ENCODE assay signal across 17 cellular contexts in genomic region chrX:69130448-69130847, GRCh38.
"Had no signal": no experiment of that assay in that cellular context is flagged by ENCODE, and none has a peak within 500 bp of the region (broad histone marks: within the 10 kb centered on the region; RNA-seq: fewer than 3 reads in every experiment).

No MANE protein-coding gene starts in this region.

- H3K9me3 Mint-ChIP-seq: activated naive CD4-positive, alpha-beta T cell treated with anti-CD3 and anti-CD28 coated beads for 36 hours; activated naive CD8-positive, alpha-beta T cell treated with anti-CD3 and anti-CD28 coated beads, Interleukin-2, amount 50 U/mL, for 24 hours; activated T-helper 17 cell treated with anti-CD3 and anti-CD28 coated beads, Interleukin-2, amount 50 U/mL, for 72 hours; naive B cell had no signal

- H3K27me3 ChIP-seq: ascending aorta, gastroesophageal sphincter, pancreas, testis, upper lobe of left lung had no signal

- ATAC-seq: activated naive CD8-positive, alpha-beta T cell treated with anti-CD3 and anti-CD28 coated beads, Interleukin-2, amount 50 U/mL, for 24 hours; activated T-helper 17 cell treated with anti-CD3 and anti-CD28 coated beads, Interleukin-2, amount 50 U/mL, for 72 hours; gastroesophageal sphincter; left lobe of liver; pancreas had no signal

- H3K4me1 ChIP-seq: ascending aorta, pancreas, testis, upper lobe of left lung had no signal

- H3K9me3 ChIP-seq: ascending aorta, gastroesophageal sphincter, pancreas, stomach, testis, upper lobe of left lung had no signal

- H3K27ac ChIP-seq: ascending aorta, gastroesophageal sphincter, pancreas, stomach, testis, upper lobe of left lung had no signal

- H3K36me3 Mint-ChIP-seq: naive B cell had no signal

- DNase-seq: activated CD4-positive, alpha-beta T cell treated with anti-CD3 and anti-CD28 coated beads, Interleukin-2, amount 50 U/mL, for 1 hour; activated CD8-positive, alpha-beta memory T cell treated with anti-CD3 and anti-CD28 coated beads for 24 hours; activated naive CD4-positive, alpha-beta T cell treated with anti-CD3 and anti-CD28 coated beads for 36 hours; activated naive CD8-positive, alpha-beta T cell treated with anti-CD3 and anti-CD28 coated beads, Interleukin-2, amount 50 U/mL, for 24 hours; islet precursor cell; naive B cell; stimulated activated CD4-positive, alpha-beta T cell treated with anti-CD3 and anti-CD28 coated beads, Interleukin-12 subunit alpha, Interleukin-12 subunit beta, amount 100 ng/mL, for 4 hours; stimulated activated CD4-positive, alpha-beta T cell treated with anti-CD3 and anti-CD28 coated beads, Interleukin-2, amount 100 ng/mL, for 24 hours; stomach; T-helper 9 cell; testis; upper lobe of left lung had no signal

- H3K27ac Mint-ChIP-seq: activated naive CD4-positive, alpha-beta T cell treated with anti-CD3 and anti-CD28 coated beads for 36 hours; activated naive CD8-positive, alpha-beta T cell treated with anti-CD3 and anti-CD28 coated beads, Interleukin-2, amount 50 U/mL, for 24 hours; activated T-helper 17 cell treated with anti-CD3 and anti-CD28 coated beads, Interleukin-2, amount 50 U/mL, for 72 hours had no signal

- H3K36me3 ChIP-seq: ascending aorta, gastroesophageal sphincter, pancreas, stomach, upper lobe of left lung had no signal

- H3K4me1 Mint-ChIP-seq: activated naive CD8-positive, alpha-beta T cell treated with anti-CD3 and anti-CD28 coated beads, Interleukin-2, amount 50 U/mL, for 24 hours; activated T-helper 17 cell treated with anti-CD3 and anti-CD28 coated beads, Interleukin-2, amount 50 U/mL, for 72 hours; naive B cell had no signal

- H3K4me3 ChIP-seq: ascending aorta, gastroesophageal sphincter, pancreas, stomach, testis, upper lobe of left lung had no signal

- H3K4me3 Mint-ChIP-seq: activated naive CD4-positive, alpha-beta T cell treated with anti-CD3 and anti-CD28 coated beads for 36 hours; activated naive CD8-positive, alpha-beta T cell treated with anti-CD3 and anti-CD28 coated beads, Interleukin-2, amount 50 U/mL, for 24 hours; activated T-helper 17 cell treated with anti-CD3 and anti-CD28 coated beads, Interleukin-2, amount 50 U/mL, for 72 hours had no signal
